ENCODE assay signal across 2 cellular contexts in genomic region chr7:133572853-133573252, GRCh38.
TF ChIP-seq lines count a peak whose summit lies in the region.

No MANE protein-coding gene starts in this region.

TF ChIP-seq in IMR-90, 13 proteins besides CTCF, POLR2A, EP300 and RAD21 (continued from another document):
- TF ChIP-seq ELK1 (IDR thresholded peaks at IDR 0.05; ENCODE audit: borderline replicate concordance, low read depth, low read length) = no peak
- TF ChIP-seq NFE2L2 (IDR thresholded peaks at IDR 0.05; ENCODE audit: low read depth, low read length) = no peak
- no peak for TF ChIP-seq RFX5 (IDR thresholded peaks at IDR 0.05; ENCODE audit: low read depth, low read length)

TF ChIP-seq in GM23338, 12 proteins besides CTCF, POLR2A, EP300 and RAD21 (continued from another document):
- TF ChIP-seq, protein P1, sequence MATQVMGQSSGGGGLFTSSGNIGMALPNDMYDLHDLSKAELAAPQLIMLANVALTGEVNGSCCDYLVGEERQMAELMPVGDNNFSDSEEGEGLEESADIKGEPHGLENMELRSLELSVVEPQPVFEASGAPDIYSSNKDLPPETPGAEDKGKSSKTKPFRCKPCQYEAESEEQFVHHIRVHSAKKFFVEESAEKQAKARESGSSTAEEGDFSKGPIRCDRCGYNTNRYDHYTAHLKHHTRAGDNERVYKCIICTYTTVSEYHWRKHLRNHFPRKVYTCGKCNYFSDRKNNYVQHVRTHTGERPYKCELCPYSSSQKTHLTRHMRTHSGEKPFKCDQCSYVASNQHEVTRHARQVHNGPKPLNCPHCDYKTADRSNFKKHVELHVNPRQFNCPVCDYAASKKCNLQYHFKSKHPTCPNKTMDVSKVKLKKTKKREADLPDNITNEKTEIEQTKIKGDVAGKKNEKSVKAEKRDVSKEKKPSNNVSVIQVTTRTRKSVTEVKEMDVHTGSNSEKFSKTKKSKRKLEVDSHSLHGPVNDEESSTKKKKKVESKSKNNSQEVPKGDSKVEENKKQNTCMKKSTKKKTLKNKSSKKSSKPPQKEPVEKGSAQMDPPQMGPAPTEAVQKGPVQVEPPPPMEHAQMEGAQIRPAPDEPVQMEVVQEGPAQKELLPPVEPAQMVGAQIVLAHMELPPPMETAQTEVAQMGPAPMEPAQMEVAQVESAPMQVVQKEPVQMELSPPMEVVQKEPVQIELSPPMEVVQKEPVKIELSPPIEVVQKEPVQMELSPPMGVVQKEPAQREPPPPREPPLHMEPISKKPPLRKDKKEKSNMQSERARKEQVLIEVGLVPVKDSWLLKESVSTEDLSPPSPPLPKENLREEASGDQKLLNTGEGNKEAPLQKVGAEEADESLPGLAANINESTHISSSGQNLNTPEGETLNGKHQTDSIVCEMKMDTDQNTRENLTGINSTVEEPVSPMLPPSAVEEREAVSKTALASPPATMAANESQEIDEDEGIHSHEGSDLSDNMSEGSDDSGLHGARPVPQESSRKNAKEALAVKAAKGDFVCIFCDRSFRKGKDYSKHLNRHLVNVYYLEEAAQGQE (IDR thresholded peaks at IDR 0.05; ENCODE audit: unreplicated experiment) = no peak
- TF ChIP-seq EZH2phosphoT487 (IDR thresholded peaks at IDR 0.05; ENCODE audit: unreplicated experiment) (no peak), CREB1 (CRISPR knock-in tag; IDR thresholded peaks at IDR 0.05; ENCODE audit: low read depth) (no peak), JUNB (IDR thresholded peaks at IDR 0.05; ENCODE audit: unreplicated experiment) (no peak), ZNF331 (CRISPR knock-in tag; IDR thresholded peaks at IDR 0.05; ENCODE audit: low read depth) (no peak), ZNF114 (CRISPR knock-in tag; IDR thresholded peaks at IDR 0.05) (no peak), POLR2AphosphoS5 (IDR thresholded peaks at IDR 0.05; ENCODE audit: low read depth) (no peak), ZNF462 (CRISPR knock-in tag; IDR thresholded peaks at IDR 0.05) (no peak), EZH2 (IDR thresholded peaks at IDR 0.05; ENCODE audit: low read depth, unreplicated experiment) (no peak), STAT1 (IDR thresholded peaks at IDR 0.05; ENCODE audit: unreplicated experiment) (no peak)
